2 cellular contexts compared by ENCODE assay signal in genomic region chr1:18879221-18879790, GRCh38.
TF ChIP-seq lines count a peak whose summit lies in the region.

No MANE protein-coding gene starts in this region.

TF ChIP-seq in HEK293, 187 proteins besides CTCF, POLR2A, EP300 and RAD21:
- TF ChIP-seq ZSCAN16 (tag by site-specific recombination; IDR thresholded peaks at IDR 0.05) (no peak), ZBTB20 (tag by site-specific recombination; IDR thresholded peaks at IDR 0.05) (no peak), ZIC2 (tag by site-specific recombination; IDR thresholded peaks at IDR 0.05) (peak; percentile 83), ZNF26 (tag by site-specific recombination; IDR thresholded peaks at IDR 0.05) (no peak), ZSCAN5A (tag by site-specific recombination; IDR thresholded peaks at IDR 0.05) (no peak), MYNN (tag by site-specific recombination; IDR thresholded peaks at IDR 0.05; ENCODE audit: borderline replicate concordance) (no peak), ZNF768 (tag by site-specific recombination; IDR thresholded peaks at IDR 0.05) (peak; percentile 84; the same call in 1 of the 2 replicates), REST (tag by site-specific recombination; IDR thresholded peaks at IDR 0.05) (no peak), GLIS2 (tag by site-specific recombination; IDR thresholded peaks at IDR 0.05) (peak; percentile 16; the same call in 1 of the 2 replicates), ZNF624 (tag by site-specific recombination; IDR thresholded peaks at IDR 0.05) (no peak), SCRT2 (tag by site-specific recombination; IDR thresholded peaks at IDR 0.05) (0 out of 2 replicates have a peak, but pooled peaks have one; percentile 33)
TF ChIP-seq in HEK293: peak in this region for 4.

TF ChIP-seq in K562, 482 proteins besides CTCF, POLR2A, EP300 and RAD21:
- TF ChIP-seq ZNF133 (CRISPR knock-in tag; IDR thresholded peaks at IDR 0.05) (no peak), CC2D1A (IDR thresholded peaks at IDR 0.05) (no peak), MTA3 (IDR thresholded peaks at IDR 0.05; ENCODE audit: borderline replicate concordance) (no peak), ZNF324 (CRISPR knock-in tag; IDR thresholded peaks at IDR 0.05) (no peak), ZFP36 (IDR thresholded peaks at IDR 0.05; ENCODE audit: low read depth, low read length, partially characterized antibody) (peak; percentile 72), RBM25 (IDR thresholded peaks at IDR 0.05; ENCODE audit: low read depth, low read length, severe bottlenecking) (peak; percentile 61), KDM1A (IDR thresholded peaks at IDR 0.05) (0 out of 4 replicates have a peak, but pooled peaks of 1 of the 2 experiments have one; percentile 17), CSDE1 (IDR thresholded peaks at IDR 0.05) (no peak), SNIP1 (IDR thresholded peaks at IDR 0.05; ENCODE audit: low read depth) (no peak), ZBTB17 (CRISPR knock-in tag; IDR thresholded peaks at IDR 0.05) (no peak), BACH1 (tag; IDR thresholded peaks at IDR 0.05) (no peak), BCOR (IDR thresholded peaks at IDR 0.05) (peak; percentile 56), ELK3 (CRISPR knock-in tag; IDR thresholded peaks at IDR 0.05) (no peak), ZHX1 (conservative IDR thresholded peaks at IDR 0.05; ENCODE audit: low read length) (no peak), CEBPB (tag; IDR thresholded peaks at IDR 0.05) (no peak), NCOA2 (IDR thresholded peaks at IDR 0.05; ENCODE audit: partially characterized antibody in 2 of 2) (no peak), CHD1 (IDR thresholded peaks at IDR 0.05; ENCODE audit: low read length) (no peak), ZNF253 (CRISPR knock-in tag; conservative IDR thresholded peaks at IDR 0.05) (no peak)
